In genomic region chr6:28856617-28857000, GRCh38 we compare ENCODE assay signal across 19 cellular contexts.
"Had no signal": no experiment of that assay in that cellular context is flagged by ENCODE, and none has a peak within 500 bp of the region (broad histone marks: within the 10 kb centered on the region; RNA-seq: fewer than 3 reads in every experiment).

No MANE protein-coding gene starts in this region.

- H3K27me3 Mint-ChIP-seq: activated naive CD4-positive, alpha-beta T cell treated with anti-CD3 and anti-CD28 coated beads, Interleukin-2, amount 50 U/mL, for 24 hours had no signal

- DNase-seq: activated CD4-positive, alpha-beta T cell treated with anti-CD3 and anti-CD28 coated beads, Interleukin-2, amount 50 U/mL, for 1 hour; activated CD4-positive, CD25-positive, alpha-beta regulatory T cell treated with anti-CD3 and anti-CD28 coated beads, Interleukin-2, amount 50 U/mL, for 72 hours; activated CD8-positive, alpha-beta memory T cell treated with anti-CD3 and anti-CD28 coated beads, Interleukin-2, amount 50 U/mL, for 48 hours; activated gamma-delta T cell; activated T-cell treated with anti-CD3 and anti-CD28 coated beads, Interleukin-2, amount 50 U/mL, for 48 hours; colonic mucosa; erythroblast; foreskin melanocyte; head of caudate nucleus; lower lobe of right lung; posterior cingulate gyrus; sigmoid colon; stimulated activated naive CD4-positive, alpha-beta T cell treated with Interleukin-2 at 50 U/mL for 16 hours; thyroid gland had no signal

- H3K36me3 ChIP-seq: ascending aorta, colonic mucosa, lower lobe of right lung, sigmoid colon, thyroid gland had no signal

- H3K4me1 Mint-ChIP-seq: nephron had no signal

- H3K27me3 ChIP-seq: ascending aorta, colonic mucosa, sigmoid colon, thyroid gland had no signal

- H3K9me3 ChIP-seq: ascending aorta, colonic mucosa, lower lobe of right lung, thyroid gland had no signal

- H3K36me3 Mint-ChIP-seq: activated naive CD4-positive, alpha-beta T cell treated with anti-CD3 and anti-CD28 coated beads, Interleukin-2, amount 50 U/mL, for 24 hours had no signal

- H3K4me1 ChIP-seq: ascending aorta, colonic mucosa, lower lobe of right lung, sigmoid colon, thyroid gland had no signal

- H3K9me3 Mint-ChIP-seq: central memory CD8-positive, alpha-beta T cell had no signal

- ATAC-seq: lower lobe of right lung had no signal

- H3K27ac ChIP-seq: ascending aorta, colonic mucosa, lower lobe of right lung, sigmoid colon, thyroid gland had no signal

- H3K4me3 Mint-ChIP-seq: activated naive CD4-positive, alpha-beta T cell treated with anti-CD3 and anti-CD28 coated beads, Interleukin-2, amount 50 U/mL, for 24 hours; central memory CD8-positive, alpha-beta T cell; nephron; T-helper 2 cell treated with Interferon-gamma antibody and Interleukin-4, amounts not matched to agents 5 μg/mL and 100 μg/mL, for 36 hours had no signal

- H3K4me3 ChIP-seq: ascending aorta, colonic mucosa, lower lobe of right lung, sigmoid colon, thyroid gland had no signal

- H3K27ac Mint-ChIP-seq: activated naive CD4-positive, alpha-beta T cell treated with anti-CD3 and anti-CD28 coated beads, Interleukin-2, amount 50 U/mL, for 24 hours; nephron; T-helper 2 cell treated with Interferon-gamma antibody and Interleukin-4, amounts not matched to agents 5 μg/mL and 100 μg/mL, for 36 hours had no signal
